Comparison of ENCODE assay signal across 29 cellular contexts in the genomic region with DNA sequence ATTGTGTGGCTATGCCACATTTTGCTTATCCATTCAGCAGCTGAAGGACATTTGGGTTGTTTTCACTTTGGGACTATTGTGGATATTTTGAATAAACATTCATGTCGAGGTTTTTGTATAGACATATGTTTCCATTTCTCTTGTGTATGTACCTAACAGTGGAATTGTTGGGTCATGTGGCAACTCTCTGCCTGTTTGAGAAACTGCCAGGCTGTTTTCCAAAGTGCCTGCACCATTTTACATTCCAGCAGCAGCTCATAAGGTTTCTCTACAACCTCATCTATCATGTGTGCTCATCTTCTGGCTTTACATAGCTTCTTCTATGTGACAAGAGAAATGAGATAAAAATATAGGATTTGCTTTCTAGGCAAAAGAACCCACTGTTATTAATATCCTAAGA. TPM values are rescaled to one million over a fixed set of nuclear protein-coding genes. Genes with fewer than 3 reads are reported as not detected.
DNase-seq lines count a peak whose midpoint lies in the region; ATAC-seq and TF ChIP-seq lines count a peak whose summit lies in the region.
"Had no signal": no experiment of that assay in that cellular context is flagged by ENCODE, and none has a peak within 500 bp of the region (broad histone marks: within the 10 kb centered on the region; RNA-seq: fewer than 3 reads in every experiment).

No MANE protein-coding gene starts in this region.

- H3K27me3 Mint-ChIP-seq in T-cell: no peaks in the 10 kb centered on the region
- H3K27me3 Mint-ChIP-seq: activated CD4-positive, alpha-beta T cell treated with anti-CD3 and anti-CD28 coated beads for 36 hours had no signal

- H3K4me3 Mint-ChIP-seq in T-cell: no peak overlapping the region
- H3K4me3 Mint-ChIP-seq: stimulated activated naive B cell treated with anti-CD40 and anti-IgM and Interleukin-4, amounts not matched to agents 10 μg/mL and 1 μg/mL and 100 μg/mL, for 72 hours; T-helper 1 cell treated with Interleukin-12 subunit alpha and Interleukin-12 subunit beta and Interleukin-4 antibody, amounts not matched to agents 30 μg/mL and 1 μg/mL, for 36 hours had no signal

- H3K27ac Mint-ChIP-seq in T-cell: peak overlapping the region in 1 of 2 donors; percentile 90
- H3K27ac Mint-ChIP-seq: natural killer cell; stimulated activated naive B cell treated with anti-CD40 and anti-IgM and Interleukin-4, amounts not matched to agents 10 μg/mL and 1 μg/mL and 100 μg/mL, for 72 hours; T-helper 1 cell treated with Interleukin-12 subunit alpha and Interleukin-12 subunit beta and Interleukin-4 antibody, amounts not matched to agents 30 μg/mL and 1 μg/mL, for 36 hours had no signal

- POLR2A ChIA-PET in T-cell (lab: Charles Lee): interaction anchor here in 1 of 2 donors (0.6 kb wide), 1 partner anchor 166 kb away, joined by 3 read pairs; no protein-coding TSS in a partner anchor

- peaks cover 41 to 58% (median 54%) of the 10 kb centered on the region in 3 donors for H3K4me1 Mint-ChIP-seq in T-cell
- H3K4me1 Mint-ChIP-seq: stimulated activated naive B cell treated with anti-CD40 and anti-IgM and Interleukin-4, amounts not matched to agents 10 μg/mL and 1 μg/mL and 100 μg/mL, for 72 hours had no signal

- H3K79me2 ChIP-seq in ACC112 (ENCODE audit: control insufficient read depth, insufficient read depth, low read length, unreplicated experiment): no peaks in the 10 kb centered on the region

- ATAC-seq in T-cell (replicated peaks in 1 of 4): no peak
- no peak for ATAC-seq in Right ventricle myocardium inferior
- ATAC-seq: left lobe of liver; stimulated activated naive B cell treated with anti-CD40 and anti-IgM and Interleukin-4, amounts not matched to agents 10 μg/mL and 1 μg/mL and 100 μg/mL, for 72 hours had no signal

- peaks cover 9% of the 10 kb centered on the region for H3K9me3 ChIP-seq in KOPT-K1 (ENCODE audit: insufficient read depth, low read length, poor library complexity, severe bottlenecking)
- H3K9me3 ChIP-seq: breast epithelium, suprapubic skin, uterus had no signal

- intact Hi-C loops in Right ventricle myocardium inferior (cut with DNase I): no loop called here

- H3K36me3 ChIP-seq in ACC112 (ENCODE audit: insufficient read depth, low read length): no peaks in the 10 kb centered on the region
- H3K36me3 ChIP-seq in KOPT-K1 (ENCODE audit: insufficient read depth, low read length): no peaks in the 10 kb centered on the region
- H3K36me3 ChIP-seq: BLaER1 treated with 17β-estradiol and CSF1 and Interleukin-3, amounts not matched to agents 10 nM and 100 nM; breast epithelium; suprapubic skin; uterus had no signal

- H3K4me3 ChIP-seq in ACC112 (ENCODE audit: low read depth, low read length) (no peak overlapping the region), fibroblast of pulmonary artery (replicated peaks; ENCODE audit: low read depth, low read length) (no peak overlapping the region)
- H3K4me3 ChIP-seq: BLaER1 treated with 17β-estradiol and CSF1 and Interleukin-3, amounts not matched to agents 10 nM and 100 nM; breast epithelium; suprapubic skin; uterus had no signal

- TF ChIP-seq CTCF in fibroblast of pulmonary artery (IDR thresholded peaks at IDR 0.05; ENCODE audit: low read length, missing control alignments): no peak

- no peak overlapping the region for H2AFZ ChIP-seq in ACC112 (ENCODE audit: low read length, unreplicated experiment)

- H3K9me3 Mint-ChIP-seq in T-cell: no peaks in the 10 kb centered on the region

- DNase-seq in amniotic epithelial cell (ENCODE audit: low read depth) (peak; percentile 58), fibroblast of pulmonary artery (ENCODE audit: low read depth) (peak; percentile 20), T-cell (no peak), Right ventricle myocardium inferior (ENCODE audit: missing footprints) (no peak), NCI-H524 (lab: John Stamatoyannopoulos, UW) (no peak), mesenteric fat pad (ENCODE audit: low spot score) (no peak)
- DNase-seq: activated CD8-positive, alpha-beta memory T cell treated with anti-CD3 and anti-CD28 coated beads for 24 hours; activated T-cell treated with anti-CD3 and anti-CD28 coated beads, Interleukin-2, amount 50 U/mL, for 1 hour; amygdala; Calu3; DND-41; midbrain; natural killer cell; NCI-H1105 treated with DMSO at 0.1 percent for 48 hours; NCI-H2029 treated with DMSO at 0.1 percent for 48 hours; NCI-H774; SIG-M5; stimulated activated CD4-positive, alpha-beta T cell treated with anti-CD3 and anti-CD28 coated beads, Interleukin-4, amount 100 ng/mL, for 1 hour; stimulated activated naive B cell treated with anti-CD40 and anti-IgM and Interleukin-4, amounts not matched to agents 10 μg/mL and 1 μg/mL and 100 μg/mL, for 72 hours; uterus had no signal

- H3K36me3 Mint-ChIP-seq in T-cell: no peaks in the 10 kb centered on the region
- H3K36me3 Mint-ChIP-seq: natural killer cell; stimulated activated naive B cell treated with anti-CD40 and anti-IgM and Interleukin-4, amounts not matched to agents 10 μg/mL and 1 μg/mL and 100 μg/mL, for 72 hours had no signal

- no peaks in the 10 kb centered on the region for H3K27me3 ChIP-seq in ACC112 (ENCODE audit: insufficient read depth, low read length)
- H3K27me3 ChIP-seq: BLaER1 treated with 17β-estradiol and CSF1 and Interleukin-3, amounts not matched to agents 10 nM and 100 nM; breast epithelium; foreskin keratinocyte; suprapubic skin; uterus had no signal

- H3K27ac ChIP-seq in ACC112 (ENCODE audit: low read depth, low read length) (peak overlapping the region; percentile 80), KOPT-K1 (ENCODE audit: low read depth, low read length, poor library complexity, severe bottlenecking) (peak overlapping the region; percentile 93)
- H3K27ac ChIP-seq: BLaER1 treated with 17β-estradiol and CSF1 and Interleukin-3, amounts not matched to agents 10 nM and 100 nM; breast epithelium; foreskin keratinocyte; suprapubic skin; uterus had no signal

- peaks cover 23% of the 10 kb centered on the region for H3K4me1 ChIP-seq in ACC112 (ENCODE audit: control insufficient read depth, insufficient read depth, low read length, unreplicated experiment)
- H3K4me1 ChIP-seq: breast epithelium, suprapubic skin, uterus had no signal

- CTCF ChIA-PET in T-cell (lab: Charles Lee): interaction anchor here (0.5 to 1.1 kb wide), 2 partner anchors 68 to 149 kb away, joined by 3 to 9 read pairs; no protein-coding TSS in a partner anchor

RNA-seq across cellular contexts. Expression of a gene that starts 29.5 kb away (rescaled TPM):
- total RNA-seq in T-cell (10 to 100 TPM in 4 of 5 donors, 1 to 10 TPM in 1; 9.6 to 12.4 (median 10.3) TPM), Right ventricle myocardium inferior (2.1 TPM), mesenteric fat pad (1.4 TPM)

Comparison
In these comparisons a context has a peak if more than half of its experiments do, and no peak if none do; other contexts are left out.
1. DNase-seq: peak in amniotic epithelial cell (single experiment) and fibroblast of pulmonary artery (single experiment); none in T-cell (0 of 34), Right ventricle myocardium inferior (single experiment), NCI-H524 (0 of 2) and mesenteric fat pad (single experiment).